In genomic region chr3:109072208-109072607, GRCh38 we compare ENCODE assay signal across 11 cellular contexts. TPM values are rescaled to one million over a fixed set of nuclear protein-coding genes. Genes with fewer than 3 reads are reported as not detected.
DNase-seq lines count a peak whose midpoint lies in the region; ATAC-seq and TF ChIP-seq lines count a peak whose summit lies in the region.
"Had no signal": no experiment of that assay in that cellular context is flagged by ENCODE, and none has a peak within 500 bp of the region (broad histone marks: within the 10 kb centered on the region; RNA-seq: fewer than 3 reads in every experiment).

No MANE protein-coding gene starts in this region.

- no peaks in the 10 kb centered on the region for H3K27me3 ChIP-seq in dorsolateral prefrontal cortex
- H3K27me3 ChIP-seq: colonic mucosa had no signal

- no peak overlapping the region for H3K4me3 ChIP-seq in GM12865 (ENCODE audit: low read depth, low read length)
- H3K4me3 ChIP-seq in NB4 (ENCODE audit: low read depth, low read length): no peak overlapping the region
- no peak overlapping the region for H3K4me3 ChIP-seq in dorsolateral prefrontal cortex
- H3K4me3 ChIP-seq: colonic mucosa had no signal

- no peak for TF ChIP-seq POLR2A in NB4 (IDR thresholded peaks at IDR 0.05; ENCODE audit: extremely low read depth, insufficient read length)

- ATAC-seq in GM19328 (IDR thresholded peaks at IDR 0.05; ENCODE audit: unreplicated experiment) (peak; percentile 67), HG02884 (IDR thresholded peaks at IDR 0.05; ENCODE audit: unreplicated experiment) (peak; percentile 85)

- no peak overlapping the region for H3K27ac ChIP-seq in dorsolateral prefrontal cortex
- H3K27ac ChIP-seq: colonic mucosa had no signal

- intact Hi-C loops in dorsolateral prefrontal cortex (cut with DNase I): no loop called here

- DNase-seq in GM12865 (ENCODE audit: low read depth) (peak; percentile 47), NB4 (ENCODE audit: low read depth) (peak; percentile 1), DMS 273 treated with DMSO at 0.1 percent for 48 hours (lab: John Stamatoyannopoulos, UW) (no peak), NCI-H1417 treated with DMSO at 0.1 percent for 48 hours (lab: John Stamatoyannopoulos, UW) (no peak), dorsolateral prefrontal cortex (no peak), ureter (ENCODE audit: low spot score) (no peak)
- DNase-seq: activated CD8-positive, alpha-beta memory T cell treated with anti-CD3 and anti-CD28 coated beads, Interleukin-2, amount 50 U/mL, for 48 hours; colonic mucosa; KG1 had no signal

- TF ChIP-seq CTCF in GM12865 (IDR thresholded peaks at IDR 0.05; ENCODE audit: insufficient read depth, low read depth, low read length, missing control alignments) (no peak), NB4 (IDR thresholded peaks at IDR 0.05; ENCODE audit: low read depth, low read length) (no peak), dorsolateral prefrontal cortex (IDR thresholded peaks at IDR 0.05 in 54 of 56, conservative IDR thresholded peaks at IDR 0.05 in 2 of 56; ENCODE audit: low read depth in 1 of 56, partially characterized antibody in 56 of 56) (no peak)

RNA-seq across cellular contexts. Expression of gene MORC1, which starts 45.7 kb away (rescaled TPM):
- total RNA-seq in dorsolateral prefrontal cortex (under 1 TPM in 43 of 120 experiments, not detected in 77; 0.10 to 0.49 (median 0.21) TPM), ureter (not detected)
- total RNA-seq: colonic mucosa had no signal

Comparison
In these comparisons a context has a peak if more than half of its experiments do, and no peak if none do; other contexts are left out.
1. DNase-seq: peak in GM12865 (single experiment) and NB4 (single experiment); none in DMS 273 treated with DMSO at 0.1 percent for 48 hours (single experiment), NCI-H1417 treated with DMSO at 0.1 percent for 48 hours (single experiment), dorsolateral prefrontal cortex (0 of 10) and ureter (single experiment).